In the genomic region with DNA sequence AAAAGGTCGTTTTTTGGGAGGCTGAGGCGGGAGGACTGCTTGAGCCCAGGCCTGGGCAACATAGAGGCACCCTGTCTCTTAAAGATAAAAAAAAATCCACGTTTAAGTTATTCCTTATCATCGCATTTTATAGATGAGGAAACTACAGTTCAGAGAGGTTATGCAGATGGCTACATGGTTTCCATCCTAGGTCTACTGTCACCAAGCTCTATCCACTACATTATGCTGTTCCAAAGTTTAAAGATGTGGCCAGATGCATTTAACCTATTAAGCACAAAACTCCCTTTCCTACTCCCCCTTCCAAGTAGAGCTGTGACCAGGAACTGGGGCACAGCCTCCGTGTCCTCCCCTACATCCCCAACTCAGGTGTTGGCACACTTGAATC, we compare ENCODE assay signal across 8 cellular contexts. TPM values are rescaled to one million over a fixed set of nuclear protein-coding genes. Genes with fewer than 3 reads are reported as not detected.
A peak's percentile ranks its signal among the peaks of the same experiment; 100 is the strongest.
DNase-seq lines count a peak whose midpoint lies in the region; ATAC-seq and TF ChIP-seq lines count a peak whose summit lies in the region.

No MANE protein-coding gene starts in this region.

- DNase-seq in activated CD4-positive, alpha-beta T cell treated with anti-CD3 and anti-CD28 coated beads for 36 hours, result no peak
- no peak for DNase-seq in activated CD4-positive, alpha-beta T cell treated with anti-CD3 and anti-CD28 coated beads for 1 hour
- DNase-seq in activated naive CD8-positive, alpha-beta T cell treated with anti-CD3 and anti-CD28 coated beads for 36 hours, result no peak
- DNase-seq in left lung (no peak), testis (no peak), sciatic nerve (ENCODE audit: low spot score) (no peak), GM19240 (ENCODE audit: insufficient read length, low spot score) (no peak), GOT3 (lab: John Stamatoyannopoulos, UW) (no peak)

- H3K9me3 ChIP-seq in left lung (no peaks in the 10 kb centered on the region), testis (no peaks in the 10 kb centered on the region)

- H3K27me3 ChIP-seq in left lung, result no peaks in the 10 kb centered on the region
- H3K27me3 ChIP-seq in testis, result no peaks in the 10 kb centered on the region

- peak overlapping the region; percentile 87 for H3K27ac Mint-ChIP-seq in activated CD4-positive, alpha-beta T cell treated with anti-CD3 and anti-CD28 coated beads for 36 hours
- peak overlapping the region; percentile 89 for H3K27ac Mint-ChIP-seq in activated naive CD8-positive, alpha-beta T cell treated with anti-CD3 and anti-CD28 coated beads for 36 hours

- no peaks in the 10 kb centered on the region for H3K9me3 Mint-ChIP-seq in activated CD4-positive, alpha-beta T cell treated with anti-CD3 and anti-CD28 coated beads for 36 hours (ENCODE audit: low read depth)
- H3K9me3 Mint-ChIP-seq in activated naive CD8-positive, alpha-beta T cell treated with anti-CD3 and anti-CD28 coated beads for 36 hours, result no peaks in the 10 kb centered on the region

- peak overlapping the region; percentile 82 to 96 for H3K4me3 ChIP-seq in left lung
- peak overlapping the region; percentile 73 to 87 for H3K4me3 ChIP-seq in testis

- H3K36me3 Mint-ChIP-seq in activated CD4-positive, alpha-beta T cell treated with anti-CD3 and anti-CD28 coated beads for 36 hours (ENCODE audit: low read depth), result peaks cover 14% of the 10 kb centered on the region
- peaks cover 28% of the 10 kb centered on the region for H3K36me3 Mint-ChIP-seq in activated naive CD8-positive, alpha-beta T cell treated with anti-CD3 and anti-CD28 coated beads for 36 hours

- peak overlapping the region; percentile 89 for H3K4me3 Mint-ChIP-seq in activated CD4-positive, alpha-beta T cell treated with anti-CD3 and anti-CD28 coated beads for 36 hours
- H3K4me3 Mint-ChIP-seq in activated naive CD8-positive, alpha-beta T cell treated with anti-CD3 and anti-CD28 coated beads for 36 hours, result peak overlapping the region; percentile 93

- H3K27ac ChIP-seq in left lung, result peak overlapping the region in 1 of 2 donors; percentile 73
- H3K27ac ChIP-seq in testis, result no peak overlapping the region

- CTCF ChIA-PET in activated CD4-positive, alpha-beta T cell treated with anti-CD3 and anti-CD28 coated beads for 36 hours (lab: Charles Lee), result interaction anchor here (0.7 to 1.7 kb wide), 5 partner anchors 10 to 66 kb away, joined by 3 to 5 read pairs (median 3); a partner anchor contains a TSS

- H3K36me3 ChIP-seq in left lung (peaks cover 0 to 6% of the 10 kb centered on the region in 2 donors), testis (ENCODE audit: low read depth, missing control alignments) (no peaks in the 10 kb centered on the region)

- WGBS in testis, 2 donors, result 39 to 45% methylated on average over 5 of the region's 5 CpGs

- TF ChIP-seq POLR2A in testis (IDR thresholded peaks at IDR 0.05), result no peak

- H3K27me3 Mint-ChIP-seq in activated CD4-positive, alpha-beta T cell treated with anti-CD3 and anti-CD28 coated beads for 36 hours, result no peaks in the 10 kb centered on the region
- H3K27me3 Mint-ChIP-seq in activated naive CD8-positive, alpha-beta T cell treated with anti-CD3 and anti-CD28 coated beads for 36 hours, result no peaks in the 10 kb centered on the region

- TF ChIP-seq CTCF in left lung (IDR thresholded peaks at IDR 0.05), result no peak
- TF ChIP-seq CTCF in testis (IDR thresholded peaks at IDR 0.05), result no peak

- intact Hi-C loops in activated CD4-positive, alpha-beta T cell treated with anti-CD3 and anti-CD28 coated beads for 36 hours (cut with DNase I, micrococcal nuclease), result loop anchor here (10.0 kb wide), 3 partner anchors 350 to 1140 kb away; a partner anchor contains a TSS
- intact Hi-C loops in left lung (cut with DNase I) (loop anchor here in 1 of 2 donors (5.0 kb wide), 1 partner anchor 67 kb away; a partner anchor contains a TSS), testis (cut with DNase I; ENCODE audit: low total_unique reads) (no loop called here), sciatic nerve (cut with DNase I) (loop anchor here (10.0 kb wide), 1 partner anchor 60 kb away; no protein-coding TSS in a partner anchor)

- POLR2A ChIA-PET in activated CD4-positive, alpha-beta T cell treated with anti-CD3 and anti-CD28 coated beads for 36 hours (lab: Charles Lee), result interaction anchor here (0.6 to 1.2 kb wide), 2 partner anchors 66 to 81 kb away, joined by 3 read pairs; a partner anchor contains a TSS

- H3K4me1 ChIP-seq in left lung, result peaks cover 10 to 57% of the 10 kb centered on the region in 2 donors
- peaks cover 18% of the 10 kb centered on the region for H3K4me1 ChIP-seq in testis

- no peak for ATAC-seq in activated CD4-positive, alpha-beta T cell treated with anti-CD3 and anti-CD28 coated beads for 36 hours
- ATAC-seq in left lung (no peak), sciatic nerve (no peak)

- peaks cover 59% of the 10 kb centered on the region for H3K4me1 Mint-ChIP-seq in activated CD4-positive, alpha-beta T cell treated with anti-CD3 and anti-CD28 coated beads for 36 hours
- H3K4me1 Mint-ChIP-seq in activated naive CD8-positive, alpha-beta T cell treated with anti-CD3 and anti-CD28 coated beads for 36 hours, result peaks cover 59% of the 10 kb centered on the region

RNA-seq across cellular contexts. Expression of a gene that starts 1.4 kb away (rescaled TPM):
- 10 to 100 TPM; 16.5 to 17.6 TPM for total RNA-seq in activated CD4-positive, alpha-beta T cell treated with anti-CD3 and anti-CD28 coated beads for 36 hours
- 10 to 100 TPM; 28.0 to 32.2 TPM for total RNA-seq in activated naive CD8-positive, alpha-beta T cell treated with anti-CD3 and anti-CD28 coated beads for 36 hours
- total RNA-seq in left lung (10 to 100 TPM; 15.9 to 19.0 TPM), testis (10 to 100 TPM; 18.4 to 24.6 TPM), sciatic nerve (15.2 TPM)
- 12.8 TPM for polyA plus RNA-seq in testis (ENCODE audit: insufficient read depth, low read depth, low replicate concordance)

RNA-seq across cellular contexts. Expression of a gene that starts 1.5 kb away (rescaled TPM):
- 10 to 100 TPM; 13.9 to 16.5 TPM for total RNA-seq in activated CD4-positive, alpha-beta T cell treated with anti-CD3 and anti-CD28 coated beads for 36 hours
- total RNA-seq in activated naive CD8-positive, alpha-beta T cell treated with anti-CD3 and anti-CD28 coated beads for 36 hours, result 10 to 100 TPM; 28.9 to 30.1 TPM
- total RNA-seq in left lung, result 10 to 100 TPM in 1 of 2 donors, 1 to 10 TPM in 1; 6.0 to 10.7 TPM
- total RNA-seq in testis, result 10 to 100 TPM; 18.7 to 18.8 TPM
- 15.9 TPM for polyA plus RNA-seq in testis (ENCODE audit: insufficient read depth, low read depth, low replicate concordance)
- 8.2 TPM for total RNA-seq in sciatic nerve
